Comparison of ENCODE assay signal across 22 cellular contexts in the genomic region with DNA sequence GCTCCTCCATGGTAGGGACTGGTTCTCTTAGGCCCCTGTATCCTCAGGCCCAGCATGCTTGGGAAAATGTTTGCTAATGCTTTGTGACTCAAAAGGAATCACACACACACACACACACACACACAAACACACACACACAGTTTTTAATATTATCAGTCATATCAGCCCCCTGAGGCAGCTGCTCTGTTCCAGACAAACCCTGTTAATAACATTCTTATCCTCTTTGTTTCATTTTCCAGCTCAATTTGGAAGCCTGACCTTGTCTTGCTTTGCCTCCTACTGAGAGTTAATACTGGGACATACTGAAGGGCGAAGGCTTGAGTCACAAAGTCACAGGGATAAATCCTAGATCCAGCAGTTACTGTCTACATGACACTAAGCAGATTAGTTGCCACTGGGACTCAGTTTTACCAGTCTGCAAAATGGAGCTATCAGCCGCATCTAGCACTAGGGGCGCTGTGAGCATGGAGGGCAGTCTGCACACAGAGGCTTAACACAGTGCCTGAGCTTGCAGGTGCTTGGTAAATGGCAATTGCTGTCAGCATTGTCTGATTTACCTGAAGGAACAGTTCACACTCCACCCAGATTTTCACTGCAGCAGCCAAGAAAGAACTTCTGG. TPM values are rescaled to one million over a fixed set of nuclear protein-coding genes. Genes with fewer than 3 reads are reported as not detected.
DNase-seq lines count a peak whose midpoint lies in the region; ATAC-seq, FAIRE-seq and TF ChIP-seq lines count a peak whose summit lies in the region.
"Had no signal": no experiment of that assay in that cellular context is flagged by ENCODE, and none has a peak within 500 bp of the region (broad histone marks: within the 10 kb centered on the region; RNA-seq: fewer than 3 reads in every experiment).

No MANE protein-coding gene starts in this region.

- H3K9me3 ChIP-seq in Karpas-422 (ENCODE audit: low read length) (no peaks in the 10 kb centered on the region), H1 (ENCODE audit: insufficient read depth in 2 of 2, low read depth in 1 of 2, low read length in 1 of 2) (no peaks in the 10 kb centered on the region)
- H3K9me3 ChIP-seq: colonic mucosa, thyroid gland had no signal

- no peak overlapping the region for H2BK12ac ChIP-seq in H1 (ENCODE audit: low read depth, low read length)

- no peak overlapping the region for H2BK5ac ChIP-seq in H1 (ENCODE audit: low read depth, low read length)

- no peaks in the 10 kb centered on the region for H3K36me3 ChIP-seq in Karpas-422 (ENCODE audit: insufficient read depth, low read length)
- H3K36me3 ChIP-seq in H1 (ENCODE audit: control insufficient read depth in 2 of 4, insufficient read depth in 4 of 4, low read length in 3 of 4): no peaks in the 10 kb centered on the region
- H3K36me3 ChIP-seq: colonic mucosa, thyroid gland had no signal

- H2AFZ ChIP-seq in Karpas-422 (ENCODE audit: low read length) (no peak overlapping the region), H1 (ENCODE audit: low read length) (no peak overlapping the region)
- H2AFZ ChIP-seq: parathyroid adenoma had no signal

- H3K27ac ChIP-seq in C4-2B (no peak overlapping the region), Karpas-422 (ENCODE audit: low read length) (no peak overlapping the region), H1 (ENCODE audit: low read depth, low read length) (no peak overlapping the region)
- H3K27ac ChIP-seq: colonic mucosa, parathyroid adenoma, skin epidermis, thyroid gland had no signal

- H2AK5ac ChIP-seq in H1 (ENCODE audit: low read depth, low read length): no peak overlapping the region

- H3K23ac ChIP-seq in H1 (ENCODE audit: insufficient read length): no peak overlapping the region

- H2BK15ac ChIP-seq in H1 (ENCODE audit: low read length): no peak overlapping the region

- 70% methylated on average over 3 of the region's 3 CpGs; no CpG with 5 or more reads in 1 of the 2 experiments for WGBS in H1 (ENCODE audit: extremely low coverage in 1 of 2, insufficient coverage in 1 of 2, insufficient read length in 1 of 2, insufficient replicate concordance in 2 of 2, low coverage in 1 of 2, low lambda C conversion rate in 2 of 2, missing lambda C conversion rate in 1 of 2), 2 experiments

- H3K79me1 ChIP-seq in H1 (ENCODE audit: low read depth, low read length): no peaks in the 10 kb centered on the region

- H3K27me3 ChIP-seq in Karpas-422 (ENCODE audit: low read length) (no peaks in the 10 kb centered on the region; the same call in 1 of the 2 replicates), H1 (replicated peaks in 1 of 4; ENCODE audit: control insufficient read depth in 3 of 4, extremely low read depth in 1 of 4, insufficient read depth in 3 of 4, low read length in 3 of 4) (no peaks in the 10 kb centered on the region)
- H3K27me3 ChIP-seq: colonic mucosa, thyroid gland had no signal

- no peaks in the 10 kb centered on the region for H3K79me2 ChIP-seq in Karpas-422 (ENCODE audit: low read length)
- H3K79me2 ChIP-seq in H1 (ENCODE audit: control insufficient read depth in 1 of 2, insufficient read depth in 2 of 2, low read length in 2 of 2): no peaks in the 10 kb centered on the region
- H3K79me2 ChIP-seq: parathyroid adenoma had no signal

- no peaks in the 10 kb centered on the region for H3K23me2 ChIP-seq in H1 (ENCODE audit: low read depth, low read length)

- H3K9ac ChIP-seq in Karpas-422 (ENCODE audit: low read length) (no peak overlapping the region), H1 (replicated peaks in 1 of 4; ENCODE audit: extremely low read depth in 1 of 4, low read depth in 3 of 4, low read length in 3 of 4) (no peak overlapping the region)
- H3K9ac ChIP-seq: parathyroid adenoma had no signal

- H3K18ac ChIP-seq in H1 (ENCODE audit: extremely low read depth, low read length): no peak overlapping the region

- H3K9me2 ChIP-seq in Karpas-422 (replicated peaks; ENCODE audit: insufficient read depth, low read length): no peaks in the 10 kb centered on the region

- FAIRE-seq in GM12892 (lab: Jason Lieb, UNC): peak; percentile 79
- FAIRE-seq in H1 (lab: Jason Lieb, UNC): no peak
- FAIRE-seq: endothelial cell of umbilical vein, frontal cortex had no signal

- POLR2A ChIA-PET in H1 (lab: Charles Lee; ENCODE audit: partially characterized antibody): no interaction called here

- H4K8ac ChIP-seq in H1 (ENCODE audit: extremely low read depth, insufficient read depth, low read length): no peak overlapping the region

- H3K4me1 ChIP-seq in Karpas-422 (ENCODE audit: low read length) (peaks cover 18% of the 10 kb centered on the region), H1 (replicated peaks in 1 of 4; ENCODE audit: control insufficient read depth in 3 of 4, insufficient read depth in 4 of 4, low read length in 3 of 4) (no peaks in the 10 kb centered on the region)
- H3K4me1 ChIP-seq: colonic mucosa, parathyroid adenoma, thyroid gland had no signal

- TF ChIP-seq POLR2A in GM12892 (IDR thresholded peaks at IDR 0.05; ENCODE audit: low read depth, low read length) (no peak), H1 (IDR thresholded peaks at IDR 0.05; ENCODE audit: control extremely low read depth in 1 of 2, low read depth in 2 of 2, low read length in 2 of 2) (no peak)

- TF ChIP-seq EP300 in H1 (IDR thresholded peaks at IDR 0.05; ENCODE audit: borderline replicate concordance in 1 of 2, low read depth in 2 of 2, low read length in 2 of 2): no peak

- H3K4me3 ChIP-seq in Karpas-422 (ENCODE audit: low read length) (no peak overlapping the region), H1 (ENCODE audit: extremely low read depth in 1 of 4, insufficient read depth in 2 of 4, low read depth in 3 of 4, low read length in 4 of 4) (no peak overlapping the region)
- H3K4me3 ChIP-seq: colonic mucosa, skin epidermis, thyroid gland had no signal

- no peak overlapping the region for H3K56ac ChIP-seq in H1 (replicated peaks; ENCODE audit: insufficient read length, low read depth, low read length)

- ATAC-seq in GM21381 (IDR thresholded peaks at IDR 0.05; ENCODE audit: unreplicated experiment) (no peak), HG02938 (IDR thresholded peaks at IDR 0.05; ENCODE audit: unreplicated experiment) (no peak)
- ATAC-seq: activated CD4-positive, alpha-beta T cell treated with anti-CD3 and anti-CD28 coated beads for 36 hours had no signal

- no peak overlapping the region for H2BK20ac ChIP-seq in H1 (ENCODE audit: low read length)

- no peak for TF ChIP-seq RAD21 in H1 (IDR thresholded peaks at IDR 0.05 in 1 of 2, conservative IDR thresholded peaks at IDR 0.05 in 1 of 2; ENCODE audit: low read depth in 2 of 2, low read length in 2 of 2)

- H3K4ac ChIP-seq in H1 (replicated peaks; ENCODE audit: insufficient read length, low read depth, low read length): no peak overlapping the region

- DNase-seq in GM12892 (ENCODE audit: insufficient read length): peak; percentile 33
- DNase-seq in Karpas-422: peak; percentile 64
- no peak for DNase-seq in H1 (ENCODE audit: low read depth in 1 of 2, low spot score in 2 of 2)
- no peak for DNase-seq in NCI-H774 (lab: John Stamatoyannopoulos, UW)
- no peak for DNase-seq in iPS-NIHi11 (ENCODE audit: low spot score)
- DNase-seq: activated CD4-positive, alpha-beta T cell treated with anti-CD3 and anti-CD28 coated beads for 36 hours; activated naive CD4-positive, alpha-beta T cell; AML-193; colonic mucosa; GDM1; GOT3; NCI-H2107; NCI-H82; T1000; thyroid gland had no signal

- peak; percentile 71 for TF ChIP-seq CTCF in C4-2B (conservative IDR thresholded peaks at IDR 0.05)
- peak; percentile 19 to 41 (median 34); a peak in 3 of 4 replicates for TF ChIP-seq CTCF in H1 (IDR thresholded peaks at IDR 0.05; ENCODE audit: control extremely low read depth in 1 of 3, insufficient read depth in 1 of 3, low read depth in 1 of 3, low read length in 3 of 3)

- no peak overlapping the region for H3K14ac ChIP-seq in H1 (ENCODE audit: insufficient read length)

- no peaks in the 10 kb centered on the region for H4K20me1 ChIP-seq in Karpas-422 (ENCODE audit: insufficient read depth, low read depth, low read length)
- no peaks in the 10 kb centered on the region for H4K20me1 ChIP-seq in H1 (replicated peaks in 1 of 2; ENCODE audit: control insufficient read depth in 1 of 2, insufficient read depth in 2 of 2, low read length in 2 of 2)

- no peak overlapping the region for H2BK120ac ChIP-seq in H1 (replicated peaks; ENCODE audit: low read depth, low read length)

- H3K4me2 ChIP-seq in Karpas-422 (ENCODE audit: low read depth, low read length, poor library complexity, severe bottlenecking) (no peak overlapping the region), H1 (ENCODE audit: insufficient read depth in 1 of 2, low read depth in 2 of 2, low read length in 2 of 2) (no peak overlapping the region)

- no peak overlapping the region for H4K91ac ChIP-seq in H1 (replicated peaks; ENCODE audit: insufficient read length, low read length)

- CTCF ChIA-PET in H1 (lab: Charles Lee; ENCODE audit: partially characterized antibody): interaction anchor here (0.5 to 10.8 kb wide), 30 partner anchors 7 to 551 kb away, joined by 3 to 151 read pairs (median 4); no protein-coding TSS in a partner anchor

- no peak overlapping the region for H4K5ac ChIP-seq in H1 (ENCODE audit: insufficient read length, low read depth, low read length)

TF ChIP-seq in H1, 55 proteins besides CTCF, POLR2A, EP300 and RAD21 (continues in another document):
- TF ChIP-seq BCL11A (IDR thresholded peaks at IDR 0.05; ENCODE audit: low read depth in 2 of 2, low read length in 2 of 2) (no peak), HDAC2 (IDR thresholded peaks at IDR 0.05; ENCODE audit: borderline replicate concordance in 1 of 2, low read depth in 2 of 2, low read length in 2 of 2) (peak in 1 of 2 experiments; percentile 92; a peak in 1 of 4 replicates), CREB1 (IDR thresholded peaks at IDR 0.05) (no peak), BRCA1 (IDR thresholded peaks at IDR 0.05; ENCODE audit: low read depth, low read length) (no peak), RNF2 (IDR thresholded peaks at IDR 0.05; ENCODE audit: borderline replicate concordance, low read depth, low read length, missing control alignments, poor library complexity, severe bottlenecking) (no peak), SIN3A (conservative IDR thresholded peaks at IDR 0.05 in 1 of 2, IDR thresholded peaks at IDR 0.05 in 1 of 2; ENCODE audit: low read depth in 1 of 2, low read length in 2 of 2) (no peak)

RNA-seq across cellular contexts. Expression of a gene that starts 37.1 kb away (rescaled TPM):
- polyA plus RNA-seq in GM12892 (2012; ENCODE audit: missing spikeins): 3.9 TPM
- total RNA-seq in Karpas-422 (2014; rRNA removed; shearing (Covaris generic); ENCODE audit: low replicate concordance): not detected in 2 replicates
- total RNA-seq in H1 (2021; fragmentation: NEBNext Ultra II Directional; extraction: Animal tissue kit (Norgen Biotek cat#: 25700)): 0.10 and 0.19 TPM in 2 replicates
- polyA plus RNA-seq in H1 (2011; rRNA removed): 0.08 TPM in 2 replicates
- 0.05 TPM for polyA plus RNA-seq in H1 (2011; cell fraction: cytosol; rRNA removed)
- polyA plus RNA-seq in H1 (2011; cell fraction: nucleus; rRNA removed): 0.16 TPM
- polyA plus RNA-seq in H1 (2012, experiment 1 of 2): 0.07 to 0.20 TPM (median 0.12 TPM) in 4 replicates
- polyA plus RNA-seq in H1 (2012, experiment 2 of 2): 0.09 TPM
- polyA plus RNA-seq in H1 (2013, experiment 1 of 2): 0.20 TPM
- 0.28 TPM for polyA plus RNA-seq in H1 (2013, experiment 2 of 2)
- 0.09 and 0.12 TPM in 2 replicates for polyA minus RNA-seq in H1 (2011; rRNA and poly(A)+ RNA removed)
- polyA minus RNA-seq in H1 (2011; cell fraction: cytosol; rRNA and poly(A)+ RNA removed): not detected
- not detected for polyA minus RNA-seq in H1 (2011; cell fraction: nucleus; rRNA and poly(A)+ RNA removed)
- total RNA-seq: activated CD4-positive, alpha-beta T cell treated with anti-CD3 and anti-CD28 coated beads for 36 hours had no signal

Comparison
In these comparisons a context has a peak if more than half of its experiments do, and no peak if none do; other contexts are left out.
1. DNase-seq: peak in GM12892 (single experiment) and Karpas-422 (single experiment); none in H1 (0 of 2), NCI-H774 (single experiment) and iPS-NIHi11 (single experiment).